8 cellular contexts compared by ENCODE assay signal in genomic region chrX:97563531-97564133, GRCh38.
A peak's percentile ranks its signal among the peaks of the same experiment; 100 is the strongest.
DNase-seq lines count a peak whose midpoint lies in the region; ATAC-seq and TF ChIP-seq lines count a peak whose summit lies in the region.

No MANE protein-coding gene starts in this region.

- H3K36me3 Mint-ChIP-seq in progenitor cell of endocrine pancreas (ENCODE audit: insufficient read depth) = no peaks in the 10 kb centered on the region

- H3K4me3 Mint-ChIP-seq in progenitor cell of endocrine pancreas (ENCODE audit: low read depth) = no peak overlapping the region

- no peaks in the 10 kb centered on the region for H3K27me3 Mint-ChIP-seq in progenitor cell of endocrine pancreas

- H2AFZ ChIP-seq in DND-41 (ENCODE audit: low read depth, low read length) = peak overlapping the region; percentile 73

- H3K36me3 ChIP-seq in DND-41 (ENCODE audit: insufficient read depth, low read length) = no peaks in the 10 kb centered on the region

- no peaks in the 10 kb centered on the region for H3K9me3 ChIP-seq in DND-41 (ENCODE audit: insufficient read depth, low read length, severe bottlenecking)

- no peaks in the 10 kb centered on the region for H3K4me1 Mint-ChIP-seq in progenitor cell of endocrine pancreas (ENCODE audit: low read depth)

- no peaks in the 10 kb centered on the region for H3K79me2 ChIP-seq in DND-41 (ENCODE audit: insufficient read depth, low read length)

- peak; percentile 74 for DNase-seq in DND-41
- DNase-seq in HT-29 (ENCODE audit: low spot score) = peak; percentile 45
- peak in 4 of 5 donors; percentile 6 to 84 (median 11) for DNase-seq in T-helper 1 cell
- DNase-seq in astrocyte of the cerebellum (ENCODE audit: low read depth) = peak; percentile 29
- DNase-seq in left kidney (ENCODE audit: low read depth, low spot score) = peak; percentile 44
- DNase-seq in stimulated activated CD4-positive, alpha-beta T cell treated with anti-CD3 and anti-CD28 coated beads, Interleukin-4, amount 100 ng/mL, for 24 hours = peak; percentile 28
- no peak for DNase-seq in progenitor cell of endocrine pancreas (ENCODE audit: low spot score, unreplicated experiment)

- H3K4me3 ChIP-seq in DND-41 (ENCODE audit: low read depth in 1 of 2, low read length in 2 of 2) (peak overlapping the region in 1 of 2 experiments; percentile 49; a peak in 2 of 4 replicates), astrocyte of the cerebellum (ENCODE audit: low read depth, low read length) (peak overlapping the region; percentile 8)

- no peaks in the 10 kb centered on the region for H3K9me3 Mint-ChIP-seq in progenitor cell of endocrine pancreas (ENCODE audit: low read depth)

- peak overlapping the region; percentile 67 for H3K4me2 ChIP-seq in DND-41 (ENCODE audit: insufficient read depth, low read length)

- H3K27ac Mint-ChIP-seq in progenitor cell of endocrine pancreas = no peak overlapping the region

- no peaks in the 10 kb centered on the region for H4K20me1 ChIP-seq in DND-41 (ENCODE audit: insufficient read depth, low read length)

- TF ChIP-seq CTCF in DND-41 (IDR thresholded peaks at IDR 0.05; ENCODE audit: borderline replicate concordance, extremely low read depth, low read length, poor library complexity, severe bottlenecking) = no peak
- TF ChIP-seq CTCF in astrocyte of the cerebellum (IDR thresholded peaks at IDR 0.05; ENCODE audit: low read depth, low read length, missing control alignments) = no peak
- TF ChIP-seq CTCF in progenitor cell of endocrine pancreas (IDR thresholded peaks at IDR 0.05; ENCODE audit: unreplicated experiment) = no peak

- ATAC-seq in DND-41 (ENCODE audit: insufficient read depth, low read depth) (peak; percentile 99), GM21390 (IDR thresholded peaks at IDR 0.05; ENCODE audit: unreplicated experiment) (peak; percentile 99)

- peak overlapping the region; percentile 50 for H3K9ac ChIP-seq in DND-41 (ENCODE audit: low read depth, low read length)

- in situ Hi-C loops in astrocyte of the cerebellum (cut with HindIII; ENCODE audit: low sequenced_read_pairs) = no loop called here

- peak overlapping the region; percentile 86 for H3K27ac ChIP-seq in DND-41 (ENCODE audit: low read length)

- H3K4me1 ChIP-seq in DND-41 (ENCODE audit: insufficient read depth, low read length) = peaks cover 18% of the 10 kb centered on the region

- no peaks in the 10 kb centered on the region for H3K27me3 ChIP-seq in DND-41 (ENCODE audit: insufficient read depth, low read length, poor library complexity)
